Comparison of ENCODE assay signal across 29 cellular contexts in the genomic region with DNA sequence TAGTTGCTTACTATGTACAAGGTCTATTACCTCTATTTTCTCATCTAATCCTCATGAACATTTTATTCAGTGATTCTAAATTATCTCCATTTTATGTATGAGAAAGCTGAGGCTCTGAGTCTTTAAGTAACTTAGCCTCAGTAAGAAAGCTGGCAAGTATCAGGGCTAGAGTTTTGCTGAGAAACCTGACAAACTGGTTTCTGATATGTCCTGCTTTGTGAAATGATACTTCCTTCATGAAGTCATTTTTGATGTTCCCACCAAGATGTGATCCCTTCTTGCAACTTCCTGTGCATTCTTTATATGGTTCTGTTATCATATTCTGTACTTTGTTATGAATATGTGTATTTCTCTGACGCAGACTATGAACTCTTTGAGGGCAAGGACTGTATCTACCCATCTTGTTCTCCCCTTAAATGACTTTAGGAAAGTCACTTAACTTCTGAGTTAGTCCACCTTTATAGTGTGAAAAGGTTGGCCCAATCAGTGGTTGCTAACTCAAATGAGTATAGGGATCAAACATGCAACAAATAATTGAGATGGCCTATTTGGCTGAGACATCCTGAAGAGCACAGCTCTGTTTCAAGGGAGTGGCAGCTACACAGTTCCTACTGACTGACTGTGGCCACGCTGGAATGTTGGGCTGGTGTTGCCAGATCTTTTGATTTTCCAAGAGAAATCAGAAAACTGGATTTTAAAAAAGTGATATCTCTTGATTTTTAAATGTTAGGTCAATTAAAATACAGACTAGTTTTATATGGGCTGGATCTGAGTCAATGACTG.
DNase-seq lines count a peak whose midpoint lies in the region; ATAC-seq, FAIRE-seq and TF ChIP-seq lines count a peak whose summit lies in the region.
"Had no signal": no experiment of that assay in that cellular context is flagged by ENCODE, and none has a peak within 500 bp of the region (broad histone marks: within the 10 kb centered on the region; RNA-seq: fewer than 3 reads in every experiment).

No MANE protein-coding gene starts in this region.

- H3K36me3 Mint-ChIP-seq in astrocyte (ENCODE audit: low read depth, unreplicated experiment) = no peaks in the 10 kb centered on the region
- H3K36me3 Mint-ChIP-seq: activated naive CD8-positive, alpha-beta T cell treated with anti-CD3 and anti-CD28 coated beads for 36 hours; naive thymus-derived CD8-positive, alpha-beta T cell; stimulated activated memory B cell treated with anti-CD40 and anti-IgM and Interleukin-4, amounts not matched to agents 10 μg/mL and 1 μg/mL and 100 μg/mL, for 72 hours; T-cell; WTC11 had no signal

- intact Hi-C loops in sciatic nerve (cut with DNase I) = no loop called here

- H3K4me3 Mint-ChIP-seq in astrocyte (ENCODE audit: unreplicated experiment) = no peak overlapping the region
- H3K4me3 Mint-ChIP-seq: activated CD4-positive, alpha-beta T cell treated with anti-CD3 and anti-CD28 coated beads, Interleukin-2, amount 10 ng/mL, durations not matched to agents 24 days and 14 days; activated naive CD8-positive, alpha-beta T cell treated with anti-CD3 and anti-CD28 coated beads for 36 hours; naive thymus-derived CD8-positive, alpha-beta T cell; stimulated activated memory B cell treated with anti-CD40 and anti-IgM and Interleukin-4, amounts not matched to agents 10 μg/mL and 1 μg/mL and 100 μg/mL, for 72 hours; T-cell; WTC11 had no signal

- H3K79me2 ChIP-seq in astrocyte (ENCODE audit: insufficient read depth, low read length) (no peaks in the 10 kb centered on the region), hepatocyte (no peaks in the 10 kb centered on the region)

- no peak overlapping the region for H3K27ac Mint-ChIP-seq in astrocyte (ENCODE audit: unreplicated experiment)
- H3K27ac Mint-ChIP-seq: activated CD4-positive, alpha-beta T cell treated with anti-CD3 and anti-CD28 coated beads, Interleukin-2, amount 10 ng/mL, durations not matched to agents 24 days and 14 days; activated naive CD8-positive, alpha-beta T cell treated with anti-CD3 and anti-CD28 coated beads for 36 hours; naive thymus-derived CD8-positive, alpha-beta T cell; stimulated activated memory B cell treated with anti-CD40 and anti-IgM and Interleukin-4, amounts not matched to agents 10 μg/mL and 1 μg/mL and 100 μg/mL, for 72 hours; T-cell; WTC11 had no signal

- H2AFZ ChIP-seq in astrocyte (ENCODE audit: low read depth, low read length) (no peak overlapping the region), hepatocyte (no peak overlapping the region)

- H3K36me3 ChIP-seq in astrocyte (ENCODE audit: insufficient read depth, low read length) = no peaks in the 10 kb centered on the region
- H3K36me3 ChIP-seq in hepatocyte (replicated peaks; ENCODE audit: insufficient read depth, low read depth) = no peaks in the 10 kb centered on the region
- H3K36me3 ChIP-seq: upper lobe of left lung had no signal

- no peaks in the 10 kb centered on the region for H3K9me2 ChIP-seq in hepatocyte (replicated peaks; ENCODE audit: insufficient read depth)

- H3K4me1 Mint-ChIP-seq in astrocyte (ENCODE audit: low read depth, unreplicated experiment) = peaks cover 6% of the 10 kb centered on the region
- H3K4me1 Mint-ChIP-seq: activated CD4-positive, alpha-beta T cell treated with anti-CD3 and anti-CD28 coated beads, Interleukin-2, amount 10 ng/mL, durations not matched to agents 24 days and 14 days; activated naive CD8-positive, alpha-beta T cell treated with anti-CD3 and anti-CD28 coated beads for 36 hours; stimulated activated memory B cell treated with anti-CD40 and anti-IgM and Interleukin-4, amounts not matched to agents 10 μg/mL and 1 μg/mL and 100 μg/mL, for 72 hours; T-cell had no signal

- ATAC-seq in sciatic nerve (peak; percentile 49), GM21390 (IDR thresholded peaks at IDR 0.05; ENCODE audit: unreplicated experiment) (no peak)
- ATAC-seq: naive thymus-derived CD8-positive, alpha-beta T cell; psoas muscle; stimulated activated memory B cell treated with anti-CD40 and anti-IgM and Interleukin-4, amounts not matched to agents 10 μg/mL and 1 μg/mL and 100 μg/mL, for 72 hours; T-cell; WTC11 had no signal

- H3K9me3 ChIP-seq in astrocyte (ENCODE audit: insufficient read depth, low read depth, low read length) (no peaks in the 10 kb centered on the region), hepatocyte (ENCODE audit: low read depth) (no peaks in the 10 kb centered on the region)
- H3K9me3 ChIP-seq: psoas muscle, upper lobe of left lung had no signal

- 80% methylated on average over 2 of the region's 2 CpGs for WGBS in hepatocyte (ENCODE audit: low lambda C conversion rate, missing lambda C conversion rate)

- no peaks in the 10 kb centered on the region for H3K4me1 ChIP-seq in astrocyte (ENCODE audit: insufficient read depth, low read length)
- peaks cover 15% of the 10 kb centered on the region for H3K4me1 ChIP-seq in hepatocyte (ENCODE audit: insufficient read depth)
- H3K4me1 ChIP-seq: psoas muscle, upper lobe of left lung had no signal

- DNase-seq in GM03348 (ENCODE audit: low spot score) (peak; percentile 39), astrocyte (ENCODE audit: low read depth) (no peak), hepatocyte (ENCODE audit: low spot score) (peak; percentile 21), sciatic nerve (ENCODE audit: low spot score) (no peak), HTR-8/SVneo (ENCODE audit: insufficient read length, low spot score) (no peak)
- DNase-seq in stimulated activated CD8-positive, alpha-beta memory T cell treated with anti-CD3 and anti-CD28 coated beads, Interleukin-4, amount 100 ng/mL, for 48 hours = no peak
- DNase-seq: activated CD4-positive, alpha-beta T cell treated with anti-CD3 and anti-CD28 coated beads, Interleukin-2, amount 10 ng/mL, durations not matched to agents 24 days and 14 days; activated CD8-positive, alpha-beta memory T cell treated with anti-CD3 and anti-CD28 coated beads for 24 hours; activated naive CD8-positive, alpha-beta T cell treated with anti-CD3 and anti-CD28 coated beads for 36 hours; aorta; caudate nucleus; cortex of kidney; effector memory CD4-positive, alpha-beta T cell; erythroblast; glutamatergic neuron; GOT3; naive thymus-derived CD8-positive, alpha-beta T cell; NCI-H1417; NCI-H2081; NCI-H446; nucleus accumbens; psoas muscle; RPMI8226; upper lobe of left lung had no signal

- no peak overlapping the region for H3K4me2 ChIP-seq in astrocyte (ENCODE audit: low read length)
- no peak overlapping the region for H3K4me2 ChIP-seq in hepatocyte
- H3K4me2 ChIP-seq: KMS-11 had no signal

- H3K9me3 Mint-ChIP-seq in astrocyte (ENCODE audit: unreplicated experiment) = no peaks in the 10 kb centered on the region
- H3K9me3 Mint-ChIP-seq: activated CD4-positive, alpha-beta T cell treated with anti-CD3 and anti-CD28 coated beads, Interleukin-2, amount 10 ng/mL, durations not matched to agents 24 days and 14 days; activated naive CD8-positive, alpha-beta T cell treated with anti-CD3 and anti-CD28 coated beads for 36 hours; naive thymus-derived CD8-positive, alpha-beta T cell; stimulated activated memory B cell treated with anti-CD40 and anti-IgM and Interleukin-4, amounts not matched to agents 10 μg/mL and 1 μg/mL and 100 μg/mL, for 72 hours; T-cell; WTC11 had no signal

- H3K27ac ChIP-seq in astrocyte (ENCODE audit: low read depth, low read length) = no peak overlapping the region
- H3K27ac ChIP-seq in hepatocyte = peak overlapping the region; percentile 45
- H3K27ac ChIP-seq: KMS-11, psoas muscle, upper lobe of left lung had no signal

- TF ChIP-seq CTCF in astrocyte (IDR thresholded peaks at IDR 0.05; ENCODE audit: insufficient read depth, low read depth, low read length) (no peak), hepatocyte (IDR thresholded peaks at IDR 0.05; ENCODE audit: poor library complexity) (no peak)

- no peaks in the 10 kb centered on the region for H3K27me3 ChIP-seq in astrocyte (ENCODE audit: insufficient read depth, low read length)
- no peaks in the 10 kb centered on the region for H3K27me3 ChIP-seq in hepatocyte
- H3K27me3 ChIP-seq: upper lobe of left lung had no signal

- no peak overlapping the region for H3K9ac ChIP-seq in astrocyte (ENCODE audit: low read length)
- H3K9ac ChIP-seq: KMS-11 had no signal

- no peaks in the 10 kb centered on the region for H3K27me3 Mint-ChIP-seq in astrocyte (ENCODE audit: low read depth, unreplicated experiment)
- H3K27me3 Mint-ChIP-seq: activated CD4-positive, alpha-beta T cell treated with anti-CD3 and anti-CD28 coated beads, Interleukin-2, amount 10 ng/mL, durations not matched to agents 24 days and 14 days; activated naive CD8-positive, alpha-beta T cell treated with anti-CD3 and anti-CD28 coated beads for 36 hours; stimulated activated memory B cell treated with anti-CD40 and anti-IgM and Interleukin-4, amounts not matched to agents 10 μg/mL and 1 μg/mL and 100 μg/mL, for 72 hours had no signal

- no peaks in the 10 kb centered on the region for H4K20me1 ChIP-seq in astrocyte (ENCODE audit: insufficient read depth, low read length)
- H4K20me1 ChIP-seq in hepatocyte (ENCODE audit: insufficient read depth, poor library complexity, severe bottlenecking) = no peaks in the 10 kb centered on the region

- H3K4me3 ChIP-seq in astrocyte (ENCODE audit: insufficient read depth, low read depth, low read length) = no peak overlapping the region
- H3K4me3 ChIP-seq in hepatocyte = no peak overlapping the region
- H3K4me3 ChIP-seq: psoas muscle, upper lobe of left lung had no signal

- peak; percentile 34 for FAIRE-seq in astrocyte (lab: Jason Lieb, UNC)
- FAIRE-seq in HTR-8/SVneo (lab: Jason Lieb, UNC) = no peak

Comparison
In these comparisons a context has a peak if more than half of its experiments do, and no peak if none do; other contexts are left out.
1. DNase-seq: peak in GM03348 (single experiment) and hepatocyte (single experiment); none in astrocyte (single experiment), sciatic nerve (single experiment), stimulated activated CD8-positive, alpha-beta memory T cell treated with anti-CD3 and anti-CD28 coated beads, Interleukin-4, amount 100 ng/mL, for 48 hours (single experiment) and HTR-8/SVneo (single experiment).